Comparison of ENCODE assay signal across 1 cellular context in the genomic region with DNA sequence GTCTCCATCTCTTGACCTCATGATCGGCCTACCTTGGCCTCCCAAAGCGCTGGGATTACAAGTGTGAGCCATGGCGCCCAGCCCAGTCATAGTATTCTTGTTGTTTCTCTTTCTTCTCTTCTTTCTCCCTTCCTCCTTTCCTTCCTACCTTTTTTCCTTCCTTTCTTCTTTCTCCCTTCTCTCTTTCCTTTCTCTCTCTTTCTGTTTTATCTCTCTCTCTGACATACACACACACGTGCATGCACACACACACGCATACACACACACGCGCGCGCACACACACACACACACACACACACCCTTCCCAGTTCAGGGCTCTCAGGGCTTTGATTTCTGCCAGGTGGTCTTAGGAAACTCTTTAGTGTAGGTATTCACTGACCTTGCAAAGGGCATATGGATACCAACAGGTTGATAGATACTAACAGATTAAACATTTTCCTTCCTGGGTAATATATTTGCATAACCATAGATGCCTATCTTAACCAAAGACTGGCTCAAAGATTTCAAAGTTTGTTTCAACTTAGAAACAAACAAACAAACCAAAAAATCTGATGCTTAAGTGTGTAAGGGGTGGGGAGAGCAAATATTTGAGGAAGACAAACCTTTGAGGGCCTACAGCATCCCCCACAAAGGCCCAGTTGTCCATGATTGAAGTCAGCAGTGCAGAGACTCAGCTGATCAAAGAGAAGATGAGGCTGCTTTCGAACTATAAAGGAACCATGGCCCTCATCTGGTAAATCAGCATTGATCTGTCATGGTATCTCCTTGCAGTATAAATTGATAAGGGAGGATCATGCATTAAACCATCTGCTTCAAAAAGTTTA.
TF ChIP-seq lines count a peak whose summit lies in the region.

No MANE protein-coding gene starts in this region.

TF ChIP-seq in HepG2, 621 proteins besides CTCF, POLR2A, EP300 and RAD21 (continued from another document and continues in another):
- TF ChIP-seq ZC3H4 (CRISPR knock-in tag; IDR thresholded peaks at IDR 0.05; ENCODE audit: borderline replicate concordance) (no peak), PAX8 (CRISPR knock-in tag; IDR thresholded peaks at IDR 0.05; ENCODE audit: borderline replicate concordance) (no peak), ZNF280B (CRISPR knock-in tag; IDR thresholded peaks at IDR 0.05; ENCODE audit: borderline replicate concordance) (no peak), ZNF564 (CRISPR knock-in tag; IDR thresholded peaks at IDR 0.05) (no peak), ZNF747 (CRISPR knock-in tag; IDR thresholded peaks at IDR 0.05; ENCODE audit: borderline replicate concordance) (no peak), ZNF460 (CRISPR knock-in tag; IDR thresholded peaks at IDR 0.05; ENCODE audit: borderline replicate concordance) (no peak), NFKB2 (CRISPR knock-in tag; IDR thresholded peaks at IDR 0.05; ENCODE audit: borderline replicate concordance) (no peak), SNAI1 (CRISPR knock-in tag; IDR thresholded peaks at IDR 0.05; ENCODE audit: borderline replicate concordance) (no peak), ZBTB44 (CRISPR knock-in tag; IDR thresholded peaks at IDR 0.05) (no peak), ZHX1 (CRISPR knock-in tag; IDR thresholded peaks at IDR 0.05; ENCODE audit: low read depth) (no peak), ZBTB3 (CRISPR knock-in tag; IDR thresholded peaks at IDR 0.05; ENCODE audit: borderline replicate concordance, low read depth) (peak; percentile 25; the same call in 1 of the 2 replicates), NKX3-1 (CRISPR knock-in tag; IDR thresholded peaks at IDR 0.05) (peak; percentile 80), BRCA1 (CRISPR knock-in tag; IDR thresholded peaks at IDR 0.05) (no peak), TAF1 (CRISPR knock-in tag; IDR thresholded peaks at IDR 0.05) (no peak), NCOA2 (CRISPR knock-in tag; IDR thresholded peaks at IDR 0.05) (peak; percentile 98), ARID2 (CRISPR knock-in tag; IDR thresholded peaks at IDR 0.05; ENCODE audit: borderline replicate concordance) (no peak), DPF2 (CRISPR knock-in tag; IDR thresholded peaks at IDR 0.05; ENCODE audit: borderline replicate concordance, low read depth) (peak; percentile 61), ZNF556 (CRISPR knock-in tag; IDR thresholded peaks at IDR 0.05; ENCODE audit: borderline replicate concordance) (no peak), MAFF (IDR thresholded peaks at IDR 0.05; ENCODE audit: low read depth, low read length) (no peak), ZNF20 (CRISPR knock-in tag; IDR thresholded peaks at IDR 0.05) (no peak), ZNF484 (CRISPR knock-in tag; IDR thresholded peaks at IDR 0.05; ENCODE audit: borderline replicate concordance, low read depth) (no peak), ZNF543 (CRISPR knock-in tag; IDR thresholded peaks at IDR 0.05) (no peak), SYNCRIP (IDR thresholded peaks at IDR 0.05; ENCODE audit: insufficient read depth, low read depth, low read length) (no peak)
- TF ChIP-seq, protein P1, sequence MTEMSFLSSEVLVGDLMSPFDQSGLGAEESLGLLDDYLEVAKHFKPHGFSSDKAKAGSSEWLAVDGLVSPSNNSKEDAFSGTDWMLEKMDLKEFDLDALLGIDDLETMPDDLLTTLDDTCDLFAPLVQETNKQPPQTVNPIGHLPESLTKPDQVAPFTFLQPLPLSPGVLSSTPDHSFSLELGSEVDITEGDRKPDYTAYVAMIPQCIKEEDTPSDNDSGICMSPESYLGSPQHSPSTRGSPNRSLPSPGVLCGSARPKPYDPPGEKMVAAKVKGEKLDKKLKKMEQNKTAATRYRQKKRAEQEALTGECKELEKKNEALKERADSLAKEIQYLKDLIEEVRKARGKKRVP (CRISPR knock-in tag; IDR thresholded peaks at IDR 0.05) = peak in 1 of 2 experiments; percentile 60; a peak in 1 of 4 replicates
- TF ChIP-seq, protein P2, sequence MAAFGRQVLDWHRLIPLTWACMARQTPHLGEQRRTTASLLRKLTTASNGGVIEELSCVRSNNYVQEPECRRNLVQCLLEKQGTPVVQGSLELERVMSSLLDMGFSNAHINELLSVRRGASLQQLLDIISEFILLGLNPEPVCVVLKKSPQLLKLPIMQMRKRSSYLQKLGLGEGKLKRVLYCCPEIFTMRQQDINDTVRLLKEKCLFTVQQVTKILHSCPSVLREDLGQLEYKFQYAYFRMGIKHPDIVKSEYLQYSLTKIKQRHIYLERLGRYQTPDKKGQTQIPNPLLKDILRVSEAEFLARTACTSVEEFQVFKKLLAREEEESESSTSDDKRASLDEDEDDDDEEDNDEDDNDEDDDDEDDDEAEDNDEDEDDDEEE (CRISPR knock-in tag; IDR thresholded peaks at IDR 0.05) = no peak
- TF ChIP-seq, protein P3, sequence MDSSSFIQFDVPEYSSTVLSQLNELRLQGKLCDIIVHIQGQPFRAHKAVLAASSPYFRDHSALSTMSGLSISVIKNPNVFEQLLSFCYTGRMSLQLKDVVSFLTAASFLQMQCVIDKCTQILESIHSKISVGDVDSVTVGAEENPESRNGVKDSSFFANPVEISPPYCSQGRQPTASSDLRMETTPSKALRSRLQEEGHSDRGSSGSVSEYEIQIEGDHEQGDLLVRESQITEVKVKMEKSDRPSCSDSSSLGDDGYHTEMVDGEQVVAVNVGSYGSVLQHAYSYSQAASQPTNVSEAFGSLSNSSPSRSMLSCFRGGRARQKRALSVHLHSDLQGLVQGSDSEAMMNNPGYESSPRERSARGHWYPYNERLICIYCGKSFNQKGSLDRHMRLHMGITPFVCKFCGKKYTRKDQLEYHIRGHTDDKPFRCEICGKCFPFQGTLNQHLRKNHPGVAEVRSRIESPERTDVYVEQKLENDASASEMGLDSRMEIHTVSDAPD (CRISPR knock-in tag; IDR thresholded peaks at IDR 0.05) = peak; percentile 96
- TF ChIP-seq, protein P4, sequence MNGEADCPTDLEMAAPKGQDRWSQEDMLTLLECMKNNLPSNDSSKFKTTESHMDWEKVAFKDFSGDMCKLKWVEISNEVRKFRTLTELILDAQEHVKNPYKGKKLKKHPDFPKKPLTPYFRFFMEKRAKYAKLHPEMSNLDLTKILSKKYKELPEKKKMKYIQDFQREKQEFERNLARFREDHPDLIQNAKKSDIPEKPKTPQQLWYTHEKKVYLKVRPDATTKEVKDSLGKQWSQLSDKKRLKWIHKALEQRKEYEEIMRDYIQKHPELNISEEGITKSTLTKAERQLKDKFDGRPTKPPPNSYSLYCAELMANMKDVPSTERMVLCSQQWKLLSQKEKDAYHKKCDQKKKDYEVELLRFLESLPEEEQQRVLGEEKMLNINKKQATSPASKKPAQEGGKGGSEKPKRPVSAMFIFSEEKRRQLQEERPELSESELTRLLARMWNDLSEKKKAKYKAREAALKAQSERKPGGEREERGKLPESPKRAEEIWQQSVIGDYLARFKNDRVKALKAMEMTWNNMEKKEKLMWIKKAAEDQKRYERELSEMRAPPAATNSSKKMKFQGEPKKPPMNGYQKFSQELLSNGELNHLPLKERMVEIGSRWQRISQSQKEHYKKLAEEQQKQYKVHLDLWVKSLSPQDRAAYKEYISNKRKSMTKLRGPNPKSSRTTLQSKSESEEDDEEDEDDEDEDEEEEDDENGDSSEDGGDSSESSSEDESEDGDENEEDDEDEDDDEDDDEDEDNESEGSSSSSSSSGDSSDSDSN (CRISPR knock-in tag; IDR thresholded peaks at IDR 0.05) = no peak
- TF ChIP-seq, protein P5, sequence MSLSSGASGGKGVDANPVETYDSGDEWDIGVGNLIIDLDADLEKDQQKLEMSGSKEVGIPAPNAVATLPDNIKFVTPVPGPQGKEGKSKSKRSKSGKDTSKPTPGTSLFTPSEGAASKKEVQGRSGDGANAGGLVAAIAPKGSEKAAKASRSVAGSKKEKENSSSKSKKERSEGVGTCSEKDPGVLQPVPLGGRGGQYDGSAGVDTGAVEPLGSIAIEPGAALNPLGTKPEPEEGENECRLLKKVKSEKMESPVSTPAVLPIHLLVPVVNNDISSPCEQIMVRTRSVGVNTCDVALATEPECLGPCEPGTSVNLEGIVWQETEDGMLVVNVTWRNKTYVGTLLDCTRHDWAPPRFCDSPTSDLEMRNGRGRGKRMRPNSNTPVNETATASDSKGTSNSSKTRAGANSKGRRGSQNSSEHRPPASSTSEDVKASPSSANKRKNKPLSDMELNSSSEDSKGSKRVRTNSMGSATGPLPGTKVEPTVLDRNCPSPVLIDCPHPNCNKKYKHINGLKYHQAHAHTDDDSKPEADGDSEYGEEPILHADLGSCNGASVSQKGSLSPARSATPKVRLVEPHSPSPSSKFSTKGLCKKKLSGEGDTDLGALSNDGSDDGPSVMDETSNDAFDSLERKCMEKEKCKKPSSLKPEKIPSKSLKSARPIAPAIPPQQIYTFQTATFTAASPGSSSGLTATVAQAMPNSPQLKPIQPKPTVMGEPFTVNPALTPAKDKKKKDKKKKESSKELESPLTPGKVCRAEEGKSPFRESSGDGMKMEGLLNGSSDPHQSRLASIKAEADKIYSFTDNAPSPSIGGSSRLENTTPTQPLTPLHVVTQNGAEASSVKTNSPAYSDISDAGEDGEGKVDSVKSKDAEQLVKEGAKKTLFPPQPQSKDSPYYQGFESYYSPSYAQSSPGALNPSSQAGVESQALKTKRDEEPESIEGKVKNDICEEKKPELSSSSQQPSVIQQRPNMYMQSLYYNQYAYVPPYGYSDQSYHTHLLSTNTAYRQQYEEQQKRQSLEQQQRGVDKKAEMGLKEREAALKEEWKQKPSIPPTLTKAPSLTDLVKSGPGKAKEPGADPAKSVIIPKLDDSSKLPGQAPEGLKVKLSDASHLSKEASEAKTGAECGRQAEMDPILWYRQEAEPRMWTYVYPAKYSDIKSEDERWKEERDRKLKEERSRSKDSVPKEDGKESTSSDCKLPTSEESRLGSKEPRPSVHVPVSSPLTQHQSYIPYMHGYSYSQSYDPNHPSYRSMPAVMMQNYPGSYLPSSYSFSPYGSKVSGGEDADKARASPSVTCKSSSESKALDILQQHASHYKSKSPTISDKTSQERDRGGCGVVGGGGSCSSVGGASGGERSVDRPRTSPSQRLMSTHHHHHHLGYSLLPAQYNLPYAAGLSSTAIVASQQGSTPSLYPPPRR (CRISPR knock-in tag; IDR thresholded peaks at IDR 0.05; ENCODE audit: borderline replicate concordance) = peak; percentile 96
- TF ChIP-seq, protein P6, sequence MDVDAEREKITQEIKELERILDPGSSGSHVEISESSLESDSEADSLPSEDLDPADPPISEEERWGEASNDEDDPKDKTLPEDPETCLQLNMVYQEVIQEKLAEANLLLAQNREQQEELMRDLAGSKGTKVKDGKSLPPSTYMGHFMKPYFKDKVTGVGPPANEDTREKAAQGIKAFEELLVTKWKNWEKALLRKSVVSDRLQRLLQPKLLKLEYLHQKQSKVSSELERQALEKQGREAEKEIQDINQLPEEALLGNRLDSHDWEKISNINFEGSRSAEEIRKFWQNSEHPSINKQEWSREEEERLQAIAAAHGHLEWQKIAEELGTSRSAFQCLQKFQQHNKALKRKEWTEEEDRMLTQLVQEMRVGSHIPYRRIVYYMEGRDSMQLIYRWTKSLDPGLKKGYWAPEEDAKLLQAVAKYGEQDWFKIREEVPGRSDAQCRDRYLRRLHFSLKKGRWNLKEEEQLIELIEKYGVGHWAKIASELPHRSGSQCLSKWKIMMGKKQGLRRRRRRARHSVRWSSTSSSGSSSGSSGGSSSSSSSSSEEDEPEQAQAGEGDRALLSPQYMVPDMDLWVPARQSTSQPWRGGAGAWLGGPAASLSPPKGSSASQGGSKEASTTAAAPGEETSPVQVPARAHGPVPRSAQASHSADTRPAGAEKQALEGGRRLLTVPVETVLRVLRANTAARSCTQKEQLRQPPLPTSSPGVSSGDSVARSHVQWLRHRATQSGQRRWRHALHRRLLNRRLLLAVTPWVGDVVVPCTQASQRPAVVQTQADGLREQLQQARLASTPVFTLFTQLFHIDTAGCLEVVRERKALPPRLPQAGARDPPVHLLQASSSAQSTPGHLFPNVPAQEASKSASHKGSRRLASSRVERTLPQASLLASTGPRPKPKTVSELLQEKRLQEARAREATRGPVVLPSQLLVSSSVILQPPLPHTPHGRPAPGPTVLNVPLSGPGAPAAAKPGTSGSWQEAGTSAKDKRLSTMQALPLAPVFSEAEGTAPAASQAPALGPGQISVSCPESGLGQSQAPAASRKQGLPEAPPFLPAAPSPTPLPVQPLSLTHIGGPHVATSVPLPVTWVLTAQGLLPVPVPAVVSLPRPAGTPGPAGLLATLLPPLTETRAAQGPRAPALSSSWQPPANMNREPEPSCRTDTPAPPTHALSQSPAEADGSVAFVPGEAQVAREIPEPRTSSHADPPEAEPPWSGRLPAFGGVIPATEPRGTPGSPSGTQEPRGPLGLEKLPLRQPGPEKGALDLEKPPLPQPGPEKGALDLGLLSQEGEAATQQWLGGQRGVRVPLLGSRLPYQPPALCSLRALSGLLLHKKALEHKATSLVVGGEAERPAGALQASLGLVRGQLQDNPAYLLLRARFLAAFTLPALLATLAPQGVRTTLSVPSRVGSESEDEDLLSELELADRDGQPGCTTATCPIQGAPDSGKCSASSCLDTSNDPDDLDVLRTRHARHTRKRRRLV (CRISPR knock-in tag; IDR thresholded peaks at IDR 0.05) = no peak
